ENCODE assay signal across 1 cellular context in the genomic region with DNA sequence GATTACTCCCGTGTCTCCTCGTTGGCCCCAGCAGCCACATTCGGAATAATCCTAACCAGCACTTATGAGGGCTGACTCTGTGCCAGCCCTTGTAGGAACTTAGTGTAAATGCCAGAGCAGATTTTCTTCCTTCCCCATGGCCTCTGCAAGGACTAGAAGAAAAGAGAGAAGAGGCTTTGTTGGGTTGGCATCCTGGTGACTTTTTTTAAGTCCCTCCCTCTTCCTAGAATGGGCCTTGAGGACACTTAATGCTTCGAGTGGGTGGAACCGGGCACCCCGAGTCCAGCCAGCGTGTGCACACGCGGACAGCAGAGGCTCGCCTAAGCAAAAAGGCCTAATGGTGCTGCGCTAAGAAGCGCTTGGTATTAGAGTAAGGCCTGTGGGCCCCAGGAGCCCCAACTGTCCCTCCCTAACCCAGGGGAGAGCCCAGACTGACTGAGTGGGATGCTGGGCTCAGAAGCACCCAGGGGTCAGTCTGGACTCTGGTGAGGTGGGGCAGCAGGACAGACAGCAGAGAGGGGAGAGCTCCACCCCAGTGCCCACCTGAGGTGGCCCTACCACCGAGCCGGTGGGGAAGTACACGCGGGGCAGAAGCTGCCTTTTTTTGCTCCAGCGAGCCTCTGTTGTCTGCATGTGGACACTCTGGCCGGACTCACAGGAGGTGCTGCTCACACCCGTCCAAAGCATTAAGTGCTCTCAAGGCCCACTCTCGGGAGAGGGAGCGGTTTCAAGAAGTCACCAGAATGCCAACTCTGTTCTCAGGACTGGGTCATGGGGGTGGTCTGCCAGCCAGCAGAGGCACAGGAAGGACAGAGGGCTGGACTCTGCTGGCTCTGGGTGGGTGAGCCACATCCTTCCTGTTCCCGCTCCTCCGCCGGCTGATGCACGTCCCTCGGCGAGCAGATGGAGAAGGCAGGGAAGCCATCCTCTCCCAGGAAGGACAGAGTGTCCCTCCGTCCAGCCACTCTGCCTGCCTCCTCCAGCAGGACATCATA.
TF ChIP-seq lines count a peak whose summit lies in the region.

No MANE protein-coding gene starts in this region.

TF ChIP-seq in GM23338, 12 proteins besides CTCF, POLR2A, EP300 and RAD21:
- TF ChIP-seq, protein P1, sequence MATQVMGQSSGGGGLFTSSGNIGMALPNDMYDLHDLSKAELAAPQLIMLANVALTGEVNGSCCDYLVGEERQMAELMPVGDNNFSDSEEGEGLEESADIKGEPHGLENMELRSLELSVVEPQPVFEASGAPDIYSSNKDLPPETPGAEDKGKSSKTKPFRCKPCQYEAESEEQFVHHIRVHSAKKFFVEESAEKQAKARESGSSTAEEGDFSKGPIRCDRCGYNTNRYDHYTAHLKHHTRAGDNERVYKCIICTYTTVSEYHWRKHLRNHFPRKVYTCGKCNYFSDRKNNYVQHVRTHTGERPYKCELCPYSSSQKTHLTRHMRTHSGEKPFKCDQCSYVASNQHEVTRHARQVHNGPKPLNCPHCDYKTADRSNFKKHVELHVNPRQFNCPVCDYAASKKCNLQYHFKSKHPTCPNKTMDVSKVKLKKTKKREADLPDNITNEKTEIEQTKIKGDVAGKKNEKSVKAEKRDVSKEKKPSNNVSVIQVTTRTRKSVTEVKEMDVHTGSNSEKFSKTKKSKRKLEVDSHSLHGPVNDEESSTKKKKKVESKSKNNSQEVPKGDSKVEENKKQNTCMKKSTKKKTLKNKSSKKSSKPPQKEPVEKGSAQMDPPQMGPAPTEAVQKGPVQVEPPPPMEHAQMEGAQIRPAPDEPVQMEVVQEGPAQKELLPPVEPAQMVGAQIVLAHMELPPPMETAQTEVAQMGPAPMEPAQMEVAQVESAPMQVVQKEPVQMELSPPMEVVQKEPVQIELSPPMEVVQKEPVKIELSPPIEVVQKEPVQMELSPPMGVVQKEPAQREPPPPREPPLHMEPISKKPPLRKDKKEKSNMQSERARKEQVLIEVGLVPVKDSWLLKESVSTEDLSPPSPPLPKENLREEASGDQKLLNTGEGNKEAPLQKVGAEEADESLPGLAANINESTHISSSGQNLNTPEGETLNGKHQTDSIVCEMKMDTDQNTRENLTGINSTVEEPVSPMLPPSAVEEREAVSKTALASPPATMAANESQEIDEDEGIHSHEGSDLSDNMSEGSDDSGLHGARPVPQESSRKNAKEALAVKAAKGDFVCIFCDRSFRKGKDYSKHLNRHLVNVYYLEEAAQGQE (IDR thresholded peaks at IDR 0.05; ENCODE audit: unreplicated experiment) = no peak
